25 cellular contexts compared by ENCODE assay signal in genomic region chr6:147817042-147817689, GRCh38.
A peak's percentile ranks its signal among the peaks of the same experiment; 100 is the strongest.
DNase-seq lines count a peak whose midpoint lies in the region; ATAC-seq and TF ChIP-seq lines count a peak whose summit lies in the region.
"Had no signal": no experiment of that assay in that cellular context is flagged by ENCODE, and none has a peak within 500 bp of the region (broad histone marks: within the 10 kb centered on the region; RNA-seq: fewer than 3 reads in every experiment).

No MANE protein-coding gene starts in this region.

- TF ChIP-seq CTCF in endodermal cell (conservative IDR thresholded peaks at IDR 0.05) (no peak), neural cell (IDR thresholded peaks at IDR 0.05; ENCODE audit: poor library complexity, severe bottlenecking) (no peak)

- H3K9me3 Mint-ChIP-seq in endodermal cell: peaks cover 3% of the 10 kb centered on the region
- H3K9me3 Mint-ChIP-seq in naive thymus-derived CD8-positive, alpha-beta T cell: no peaks in the 10 kb centered on the region
- H3K9me3 Mint-ChIP-seq: CD4-positive, alpha-beta memory T cell; CD8-positive, alpha-beta memory T cell had no signal

- H3K4me3 ChIP-seq in endodermal cell (ENCODE audit: low read length): no peak overlapping the region
- peak overlapping the region; percentile 46 for H3K4me3 ChIP-seq in neural cell (ENCODE audit: low read length)
- H3K4me3 ChIP-seq: BLaER1, GM12878 had no signal

- no peaks in the 10 kb centered on the region for H3K36me3 ChIP-seq in endodermal cell (ENCODE audit: control insufficient read depth, insufficient read depth, low read length)
- no peaks in the 10 kb centered on the region for H3K36me3 ChIP-seq in neural cell (ENCODE audit: insufficient read depth, low read length)
- H3K36me3 ChIP-seq: BE2C, BLaER1 had no signal

- ATAC-seq in GM18511 (IDR thresholded peaks at IDR 0.05; ENCODE audit: unreplicated experiment): no peak
- ATAC-seq in HG02678 (IDR thresholded peaks at IDR 0.05; ENCODE audit: unreplicated experiment): no peak
- no peak for ATAC-seq in naive thymus-derived CD8-positive, alpha-beta T cell
- ATAC-seq: GM12878 had no signal

- peak overlapping the region; percentile 16 for H3K4me2 ChIP-seq in neural cell (ENCODE audit: low read length)
- H3K4me2 ChIP-seq: BLaER1 had no signal

- 93 to 99% methylated on average over 3 to 4 of the region's 4 CpGs for WGBS in endodermal cell (ENCODE audit: insufficient coverage in 1 of 2, insufficient read length in 1 of 2), 2 experiments

- H3K9ac ChIP-seq in endodermal cell (ENCODE audit: extremely low read depth, low read length, poor library complexity, severe bottlenecking) (no peak overlapping the region), neural cell (ENCODE audit: low read length) (peak overlapping the region; percentile 56)
- H3K9ac ChIP-seq: BLaER1 had no signal

- peak; percentile 53 for TF ChIP-seq RAD21 in neural cell (conservative IDR thresholded peaks at IDR 0.05)

- H3K27ac ChIP-seq in endodermal cell (ENCODE audit: low read depth, low read length): peak overlapping the region; percentile 11
- H3K27ac ChIP-seq in neural cell (ENCODE audit: low read length): peak overlapping the region; percentile 95
- H3K27ac ChIP-seq: BLaER1 had no signal

- peaks cover 6% of the 10 kb centered on the region for H3K4me1 Mint-ChIP-seq in endodermal cell
- H3K4me1 Mint-ChIP-seq in naive thymus-derived CD8-positive, alpha-beta T cell: no peaks in the 10 kb centered on the region
- H3K4me1 Mint-ChIP-seq: CD14-positive monocyte; CD4-positive, alpha-beta memory T cell; CD4-positive, CD25-positive, alpha-beta regulatory T cell; CD8-positive, alpha-beta memory T cell had no signal

- H3K27ac Mint-ChIP-seq in endodermal cell: no peak overlapping the region
- H3K27ac Mint-ChIP-seq in naive thymus-derived CD8-positive, alpha-beta T cell: no peak overlapping the region
- H3K27ac Mint-ChIP-seq: CD4-positive, alpha-beta memory T cell; CD4-positive, CD25-positive, alpha-beta regulatory T cell; CD8-positive, alpha-beta memory T cell had no signal

- POLR2A ChIA-PET in naive thymus-derived CD8-positive, alpha-beta T cell (lab: Charles Lee): no interaction called here

- no peaks in the 10 kb centered on the region for H3K27me3 ChIP-seq in endodermal cell (ENCODE audit: control insufficient read depth, insufficient read depth, low read length, poor library complexity, severe bottlenecking)
- H3K27me3 ChIP-seq in neural cell (ENCODE audit: insufficient read depth, low read depth, low read length): no peaks in the 10 kb centered on the region
- H3K27me3 ChIP-seq: BE2C, BLaER1 had no signal

- no peaks in the 10 kb centered on the region for H3K79me2 ChIP-seq in neural cell (replicated peaks; ENCODE audit: insufficient read depth, low read length)

- H3K4me1 ChIP-seq in endodermal cell (ENCODE audit: control insufficient read depth, insufficient read depth, low read length): no peaks in the 10 kb centered on the region
- H3K4me1 ChIP-seq: BE2C, BLaER1 had no signal

- no peaks in the 10 kb centered on the region for H3K36me3 Mint-ChIP-seq in endodermal cell (ENCODE audit: low read depth)
- no peaks in the 10 kb centered on the region for H3K36me3 Mint-ChIP-seq in naive thymus-derived CD8-positive, alpha-beta T cell
- H3K36me3 Mint-ChIP-seq: CD14-positive monocyte; CD4-positive, alpha-beta memory T cell; CD4-positive, CD25-positive, alpha-beta regulatory T cell; CD8-positive, alpha-beta memory T cell had no signal

- no peaks in the 10 kb centered on the region for H3K9me2 ChIP-seq in neural cell (ENCODE audit: insufficient read depth, low read length)

- no peak overlapping the region for H2AFZ ChIP-seq in neural cell (ENCODE audit: low read depth, low read length)

- peak; percentile 91 for TF ChIP-seq EP300 in neural cell (conservative IDR thresholded peaks at IDR 0.05; ENCODE audit: poor library complexity, severe bottlenecking)

- no peaks in the 10 kb centered on the region for H4K20me1 ChIP-seq in neural cell (ENCODE audit: insufficient read depth)
- H4K20me1 ChIP-seq: BLaER1 had no signal

- H3K9me3 ChIP-seq in endodermal cell (ENCODE audit: control insufficient read depth, low read length) (no peaks in the 10 kb centered on the region), neural cell (ENCODE audit: low read length) (no peaks in the 10 kb centered on the region)
- H3K9me3 ChIP-seq: BE2C, BLaER1 had no signal

- H3K4me3 Mint-ChIP-seq in endodermal cell: no peak overlapping the region
- no peak overlapping the region for H3K4me3 Mint-ChIP-seq in naive thymus-derived CD8-positive, alpha-beta T cell
- H3K4me3 Mint-ChIP-seq: CD14-positive monocyte; CD4-positive, alpha-beta memory T cell; CD4-positive, CD25-positive, alpha-beta regulatory T cell; CD8-positive, alpha-beta memory T cell had no signal

- no peaks in the 10 kb centered on the region for H3K27me3 Mint-ChIP-seq in endodermal cell (ENCODE audit: insufficient read depth)
- peaks cover 0 to 9% (median 0%) of the 10 kb centered on the region in 5 donors for H3K27me3 Mint-ChIP-seq in naive thymus-derived CD8-positive, alpha-beta T cell
- H3K27me3 Mint-ChIP-seq: CD4-positive, alpha-beta memory T cell; CD4-positive, CD25-positive, alpha-beta regulatory T cell had no signal

- DNase-seq in NCI-H146 treated with DMSO at 0.1 percent for 48 hours (lab: John Stamatoyannopoulos, UW; ENCODE audit: unreplicated experiment): peak; percentile 62
- DNase-seq in endodermal cell: no peak
- DNase-seq in germinal center (ENCODE audit: low spot score): no peak
- no peak for DNase-seq in naive thymus-derived CD8-positive, alpha-beta T cell
- DNase-seq: 8988T; ACHN; BE2C; C1 segment of cervical spinal cord; CD4-positive, alpha-beta memory T cell; CD4-positive, CD25-positive, alpha-beta regulatory T cell; CD8-positive, alpha-beta memory T cell; COR-L47; DMS 273 treated with DMSO at 0.1 percent for 48 hours; DMS153; DMS53; DMS79; DND-41; EL; GDM1 had no signal

- peaks cover 3% of the 10 kb centered on the region for H3F3A ChIP-seq in neural cell (ENCODE audit: insufficient read depth, low read length, poor library complexity, severe bottlenecking)

TF ChIP-seq in neural cell, 6 proteins besides CTCF, POLR2A, EP300 and RAD21:
- peak; percentile 54 for TF ChIP-seq REST (IDR thresholded peaks at IDR 0.05; ENCODE audit: borderline replicate concordance)
- no peak for TF ChIP-seq EZH2 (IDR thresholded peaks at IDR 0.05; ENCODE audit: borderline replicate concordance, insufficient read depth, low read length, poor library complexity, severe bottlenecking)
- peak; percentile 33 for TF ChIP-seq SMC3 (conservative IDR thresholded peaks at IDR 0.05; ENCODE audit: poor library complexity)
- TF ChIP-seq POLR2AphosphoS5 (IDR thresholded peaks at IDR 0.05): peak; percentile 66
- no peak for TF ChIP-seq MXI1 (conservative IDR thresholded peaks at IDR 0.05; ENCODE audit: poor library complexity, severe bottlenecking)
